In genomic region chr17:46193626-46194392, GRCh38 we compare ENCODE assay signal across 8 cellular contexts. TPM values are rescaled to one million over a fixed set of nuclear protein-coding genes. Genes with fewer than 3 reads are reported as not detected.
DNase-seq lines count a peak whose midpoint lies in the region; ATAC-seq, FAIRE-seq and TF ChIP-seq lines count a peak whose summit lies in the region.

No MANE protein-coding gene starts in this region.

- TF ChIP-seq CTCF in adrenal gland (IDR thresholded peaks at IDR 0.05) (peak in 2 of 6 experiments; percentile 34 to 37), type B pancreatic cell (conservative IDR thresholded peaks at IDR 0.05) (peak; percentile 46)

- ATAC-seq in HG02798 (IDR thresholded peaks at IDR 0.05; ENCODE audit: poor library complexity, unreplicated experiment) (peak; percentile 69), left cardiac atrium (peak; percentile 94 to 96)

- H3K27ac Mint-ChIP-seq in type B pancreatic cell = peak overlapping the region; percentile 88

- peak overlapping the region; percentile 91 for H3K4me3 Mint-ChIP-seq in type B pancreatic cell

- H3K27me3 Mint-ChIP-seq in type B pancreatic cell = no peaks in the 10 kb centered on the region

- TF ChIP-seq POLR2A in GM12892 (IDR thresholded peaks at IDR 0.05; ENCODE audit: low read depth, low read length) (peak; percentile 80), adrenal gland (IDR thresholded peaks at IDR 0.05) (peak; percentile 8 to 93)

- DNase-seq in GM12892 (ENCODE audit: insufficient read length) = peak; percentile 83
- DNase-seq in NCI-H1417 treated with DMSO at 0.1 percent for 48 hours (lab: John Stamatoyannopoulos, UW) = peak; percentile 44
- DNase-seq in SW480 (ENCODE audit: low spot score) = peak; percentile 98
- peak; percentile 96 to 99 (median 97) for DNase-seq in adrenal gland
- peak; percentile 99 for DNase-seq in left cardiac atrium
- peak; percentile 92 to 99 (median 98) for DNase-seq in posterior cingulate gyrus
- peak; percentile 95 for DNase-seq in type B pancreatic cell (ENCODE audit: extremely low spot score, unreplicated experiment)

- intact Hi-C loops in adrenal gland (cut with DNase I) = loop anchor here (2.0 to 5.0 kb wide), 2 partner anchors 147 to 149 kb away; no protein-coding TSS in a partner anchor
- intact Hi-C loops in left cardiac atrium (cut with DNase I) = loop anchor here in 1 of 2 donors (10.0 kb wide), 1 partner anchor 149 kb away; no protein-coding TSS in a partner anchor
- intact Hi-C loops in posterior cingulate gyrus (cut with DNase I) = loop anchor here (1.0 to 10.0 kb wide), 6 partner anchors 19 to 299 kb away; partner anchors contain the start of gene MAPT

- H3K9me3 Mint-ChIP-seq in type B pancreatic cell = peaks cover 5% of the 10 kb centered on the region

- H3K36me3 ChIP-seq in adrenal gland (replicated peaks in 1 of 2) = no peaks in the 10 kb centered on the region

- peak overlapping the region; percentile 37 to 98 (median 76) for H3K4me3 ChIP-seq in adrenal gland

- H3K4me1 Mint-ChIP-seq in type B pancreatic cell (ENCODE audit: unreplicated experiment) = peaks cover 30% of the 10 kb centered on the region

- peak overlapping the region; percentile 86 to 100 (median 99) for H3K27ac ChIP-seq in adrenal gland

- peaks cover 11 to 39% of the 10 kb centered on the region in 2 donors for H3K4me1 ChIP-seq in adrenal gland (replicated peaks in 1 of 2)

- H3K9me3 ChIP-seq in adrenal gland (replicated peaks in 1 of 3) = no peaks in the 10 kb centered on the region

- 0 to 1% (median 0%) methylated on average over 23 to 60 of the region's 60 CpGs for WGBS in adrenal gland, 4 donors

- H3K36me3 Mint-ChIP-seq in type B pancreatic cell = peaks cover 22% of the 10 kb centered on the region

- H3K27me3 ChIP-seq in adrenal gland = no peaks in the 10 kb centered on the region

- FAIRE-seq in GM12892 (lab: Jason Lieb, UNC) = peak; percentile 90

RNA-seq across cellular contexts. Expression of gene KANSL1, which starts 0.6 kb away (rescaled TPM):
- polyA plus RNA-seq in GM12892 (2012; ENCODE audit: missing spikeins) = 27.1 TPM
- total RNA-seq in adrenal gland (10 to 100 TPM; 27.1 to 81.2 (median 67.5) TPM), left cardiac atrium (10 to 100 TPM; 29.4 to 40.7 TPM), type B pancreatic cell (ENCODE audit: low replicate concordance) (85.4 and 129 TPM in 2 replicates)
- polyA plus RNA-seq in adrenal gland = 10 to 100 TPM; 23.2 to 34.3 (median 32.1) TPM

Comparison
In these comparisons a context has a peak if more than half of its experiments do, and no peak if none do; other contexts are left out.
1. Peak in every context shown above with its lines: DNase-seq, ATAC-seq, H3K4me3 ChIP-seq and H3K27ac ChIP-seq.
2. DNase-seq: peak in every context shown above with its lines; median percentile 99 in left cardiac atrium; 98 in SW480; 98 in posterior cingulate gyrus; 97 in adrenal gland; 95 in type B pancreatic cell; 83 in GM12892; 44 in NCI-H1417 treated with DMSO at 0.1 percent for 48 hours.